Comparison of ENCODE assay signal across 1 cellular context in the genomic region with DNA sequence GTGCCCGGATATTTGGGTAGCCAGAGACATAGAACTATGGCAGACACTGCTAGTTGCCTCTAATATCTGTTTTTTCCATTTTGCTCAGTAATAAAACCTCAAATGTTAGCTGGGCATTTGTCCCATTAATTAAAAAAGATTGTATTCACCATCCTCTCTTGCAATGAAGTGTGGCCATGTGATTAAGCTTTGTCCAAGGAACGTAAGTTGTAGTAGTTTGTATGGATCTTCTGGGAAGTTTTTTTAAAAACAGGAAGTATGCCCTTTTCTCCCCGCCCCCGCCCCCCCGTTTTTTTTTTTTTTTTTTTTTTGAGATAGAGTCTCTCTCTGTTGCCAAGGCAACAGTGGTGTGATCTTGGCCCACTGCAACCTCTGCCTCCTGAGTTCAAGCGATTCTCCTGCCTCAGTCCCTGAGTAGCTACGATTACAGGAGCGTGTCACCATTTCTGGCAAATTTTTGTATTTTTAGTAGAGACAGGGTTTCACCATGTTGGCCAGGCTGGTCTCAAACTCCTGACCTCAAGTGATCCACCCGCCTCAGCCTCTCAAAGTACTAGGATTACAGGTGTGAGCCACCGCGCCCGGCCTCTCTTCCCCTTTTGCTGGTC.
TF ChIP-seq lines count a peak whose summit lies in the region.

No MANE protein-coding gene starts in this region.

TF ChIP-seq in K562, 482 proteins besides CTCF, POLR2A, EP300 and RAD21 (continued from another document and continues in another):
- TF ChIP-seq, protein P1, sequence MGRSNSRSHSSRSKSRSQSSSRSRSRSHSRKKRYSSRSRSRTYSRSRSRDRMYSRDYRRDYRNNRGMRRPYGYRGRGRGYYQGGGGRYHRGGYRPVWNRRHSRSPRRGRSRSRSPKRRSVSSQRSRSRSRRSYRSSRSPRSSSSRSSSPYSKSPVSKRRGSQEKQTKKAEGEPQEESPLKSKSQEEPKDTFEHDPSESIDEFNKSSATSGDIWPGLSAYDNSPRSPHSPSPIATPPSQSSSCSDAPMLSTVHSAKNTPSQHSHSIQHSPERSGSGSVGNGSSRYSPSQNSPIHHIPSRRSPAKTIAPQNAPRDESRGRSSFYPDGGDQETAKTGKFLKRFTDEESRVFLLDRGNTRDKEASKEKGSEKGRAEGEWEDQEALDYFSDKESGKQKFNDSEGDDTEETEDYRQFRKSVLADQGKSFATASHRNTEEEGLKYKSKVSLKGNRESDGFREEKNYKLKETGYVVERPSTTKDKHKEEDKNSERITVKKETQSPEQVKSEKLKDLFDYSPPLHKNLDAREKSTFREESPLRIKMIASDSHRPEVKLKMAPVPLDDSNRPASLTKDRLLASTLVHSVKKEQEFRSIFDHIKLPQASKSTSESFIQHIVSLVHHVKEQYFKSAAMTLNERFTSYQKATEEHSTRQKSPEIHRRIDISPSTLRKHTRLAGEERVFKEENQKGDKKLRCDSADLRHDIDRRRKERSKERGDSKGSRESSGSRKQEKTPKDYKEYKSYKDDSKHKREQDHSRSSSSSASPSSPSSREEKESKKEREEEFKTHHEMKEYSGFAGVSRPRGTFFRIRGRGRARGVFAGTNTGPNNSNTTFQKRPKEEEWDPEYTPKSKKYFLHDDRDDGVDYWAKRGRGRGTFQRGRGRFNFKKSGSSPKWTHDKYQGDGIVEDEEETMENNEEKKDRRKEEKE (IDR thresholded peaks at IDR 0.05; ENCODE audit: borderline replicate concordance in 1 of 2, control insufficient read depth in 1 of 2, low read depth in 2 of 2, low read length in 1 of 2) = no peak
- TF ChIP-seq RBM34 (IDR thresholded peaks at IDR 0.05; ENCODE audit: borderline replicate concordance, insufficient read depth, low read length) (no peak), ZBTB11 (CRISPR knock-in tag; IDR thresholded peaks at IDR 0.05) (0 out of 6 replicates have a peak, but pooled peaks of 1 of the 3 experiments have one; percentile 40), MNT (conservative IDR thresholded peaks at IDR 0.05) (0 out of 4 replicates have a peak, but pooled peaks of 1 of the 2 experiments have one; percentile 25), TCF3 (CRISPR knock-in tag; IDR thresholded peaks at IDR 0.05) (0 out of 2 replicates have a peak, but pooled peaks have one; percentile 10), MTA3 (IDR thresholded peaks at IDR 0.05; ENCODE audit: borderline replicate concordance) (no peak), MEF2A (IDR thresholded peaks at IDR 0.05; ENCODE audit: control insufficient read depth, low read depth, low read length) (no peak), XRCC5 (IDR thresholded peaks at IDR 0.05; ENCODE audit: low read depth, low read length) (no peak), NCOA1 (IDR thresholded peaks at IDR 0.05; ENCODE audit: low read depth) (0 out of 2 replicates have a peak, but pooled peaks have one; percentile 12), ILK (tag; IDR thresholded peaks at IDR 0.05; ENCODE audit: borderline replicate concordance, low read depth) (0 out of 2 replicates have a peak, but pooled peaks have one; percentile 22), ZNF12 (CRISPR knock-in tag; IDR thresholded peaks at IDR 0.05) (no peak), ETV1 (tag; conservative IDR thresholded peaks at IDR 0.05; ENCODE audit: low read depth) (peak; percentile 39; the same call in 1 of the 2 replicates), IRF1 (CRISPR knock-in tag; IDR thresholded peaks at IDR 0.05; ENCODE audit: borderline replicate concordance) (no peak), ZNF592 (IDR thresholded peaks at IDR 0.05) (peak; percentile 76)
- TF ChIP-seq, protein P2, sequence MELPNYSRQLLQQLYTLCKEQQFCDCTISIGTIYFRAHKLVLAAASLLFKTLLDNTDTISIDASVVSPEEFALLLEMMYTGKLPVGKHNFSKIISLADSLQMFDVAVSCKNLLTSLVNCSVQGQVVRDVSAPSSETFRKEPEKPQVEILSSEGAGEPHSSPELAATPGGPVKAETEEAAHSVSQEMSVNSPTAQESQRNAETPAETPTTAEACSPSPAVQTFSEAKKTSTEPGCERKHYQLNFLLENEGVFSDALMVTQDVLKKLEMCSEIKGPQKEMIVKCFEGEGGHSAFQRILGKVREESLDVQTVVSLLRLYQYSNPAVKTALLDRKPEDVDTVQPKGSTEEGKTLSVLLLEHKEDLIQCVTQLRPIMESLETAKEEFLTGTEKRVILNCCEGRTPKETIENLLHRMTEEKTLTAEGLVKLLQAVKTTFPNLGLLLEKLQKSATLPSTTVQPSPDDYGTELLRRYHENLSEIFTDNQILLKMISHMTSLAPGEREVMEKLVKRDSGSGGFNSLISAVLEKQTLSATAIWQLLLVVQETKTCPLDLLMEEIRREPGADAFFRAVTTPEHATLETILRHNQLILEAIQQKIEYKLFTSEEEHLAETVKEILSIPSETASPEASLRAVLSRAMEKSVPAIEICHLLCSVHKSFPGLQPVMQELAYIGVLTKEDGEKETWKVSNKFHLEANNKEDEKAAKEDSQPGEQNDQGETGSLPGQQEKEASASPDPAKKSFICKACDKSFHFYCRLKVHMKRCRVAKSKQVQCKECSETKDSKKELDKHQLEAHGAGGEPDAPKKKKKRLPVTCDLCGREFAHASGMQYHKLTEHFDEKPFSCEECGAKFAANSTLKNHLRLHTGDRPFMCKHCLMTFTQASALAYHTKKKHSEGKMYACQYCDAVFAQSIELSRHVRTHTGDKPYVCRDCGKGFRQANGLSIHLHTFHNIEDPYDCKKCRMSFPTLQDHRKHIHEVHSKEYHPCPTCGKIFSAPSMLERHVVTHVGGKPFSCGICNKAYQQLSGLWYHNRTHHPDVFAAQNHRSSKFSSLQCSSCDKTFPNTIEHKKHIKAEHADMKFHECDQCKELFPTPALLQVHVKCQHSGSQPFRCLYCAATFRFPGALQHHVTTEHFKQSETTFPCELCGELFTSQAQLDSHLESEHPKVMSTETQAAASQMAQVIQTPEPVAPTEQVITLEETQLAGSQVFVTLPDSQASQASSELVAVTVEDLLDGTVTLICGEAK (IDR thresholded peaks at IDR 0.05) = peak; percentile 60; the same call in 1 of the 2 replicates
- TF ChIP-seq, protein P2 (CRISPR knock-in tag; IDR thresholded peaks at IDR 0.05) = no peak
- TF ChIP-seq, protein P3, sequence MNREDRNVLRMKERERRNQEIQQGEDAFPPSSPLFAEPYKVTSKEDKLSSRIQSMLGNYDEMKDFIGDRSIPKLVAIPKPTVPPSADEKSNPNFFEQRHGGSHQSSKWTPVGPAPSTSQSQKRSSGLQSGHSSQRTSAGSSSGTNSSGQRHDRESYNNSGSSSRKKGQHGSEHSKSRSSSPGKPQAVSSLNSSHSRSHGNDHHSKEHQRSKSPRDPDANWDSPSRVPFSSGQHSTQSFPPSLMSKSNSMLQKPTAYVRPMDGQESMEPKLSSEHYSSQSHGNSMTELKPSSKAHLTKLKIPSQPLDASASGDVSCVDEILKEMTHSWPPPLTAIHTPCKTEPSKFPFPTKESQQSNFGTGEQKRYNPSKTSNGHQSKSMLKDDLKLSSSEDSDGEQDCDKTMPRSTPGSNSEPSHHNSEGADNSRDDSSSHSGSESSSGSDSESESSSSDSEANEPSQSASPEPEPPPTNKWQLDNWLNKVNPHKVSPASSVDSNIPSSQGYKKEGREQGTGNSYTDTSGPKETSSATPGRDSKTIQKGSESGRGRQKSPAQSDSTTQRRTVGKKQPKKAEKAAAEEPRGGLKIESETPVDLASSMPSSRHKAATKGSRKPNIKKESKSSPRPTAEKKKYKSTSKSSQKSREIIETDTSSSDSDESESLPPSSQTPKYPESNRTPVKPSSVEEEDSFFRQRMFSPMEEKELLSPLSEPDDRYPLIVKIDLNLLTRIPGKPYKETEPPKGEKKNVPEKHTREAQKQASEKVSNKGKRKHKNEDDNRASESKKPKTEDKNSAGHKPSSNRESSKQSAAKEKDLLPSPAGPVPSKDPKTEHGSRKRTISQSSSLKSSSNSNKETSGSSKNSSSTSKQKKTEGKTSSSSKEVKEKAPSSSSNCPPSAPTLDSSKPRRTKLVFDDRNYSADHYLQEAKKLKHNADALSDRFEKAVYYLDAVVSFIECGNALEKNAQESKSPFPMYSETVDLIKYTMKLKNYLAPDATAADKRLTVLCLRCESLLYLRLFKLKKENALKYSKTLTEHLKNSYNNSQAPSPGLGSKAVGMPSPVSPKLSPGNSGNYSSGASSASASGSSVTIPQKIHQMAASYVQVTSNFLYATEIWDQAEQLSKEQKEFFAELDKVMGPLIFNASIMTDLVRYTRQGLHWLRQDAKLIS (CRISPR knock-in tag; IDR thresholded peaks at IDR 0.05) = no peak
